In genomic region chr9:133992780-133993634, GRCh38 we compare ENCODE assay signal across 1 cellular context.
TF ChIP-seq lines count a peak whose summit lies in the region.

No MANE protein-coding gene starts in this region.

TF ChIP-seq in HepG2, 621 proteins besides CTCF, POLR2A, EP300 and RAD21 (continues in another document):
- TF ChIP-seq PHF8 (CRISPR knock-in tag; IDR thresholded peaks at IDR 0.05) (peak; percentile 81), ZEB1 (IDR thresholded peaks at IDR 0.05; ENCODE audit: insufficient replicate concordance, low read depth) (peak; percentile 77), DMTF1 (CRISPR knock-in tag; IDR thresholded peaks at IDR 0.05) (0 out of 2 replicates have a peak, but pooled peaks have one; percentile 50), ATF6 (CRISPR knock-in tag; conservative IDR thresholded peaks at IDR 0.05) (no peak), TGIF2 (CRISPR knock-in tag; IDR thresholded peaks at IDR 0.05) (peak; percentile 26; the same call in 1 of the 2 replicates), E2F2 (CRISPR knock-in tag; IDR thresholded peaks at IDR 0.05; ENCODE audit: borderline replicate concordance) (no peak), SMAD9 (CRISPR knock-in tag; IDR thresholded peaks at IDR 0.05) (peak; percentile 82; the same call in 1 of the 2 replicates), GLI4 (CRISPR knock-in tag; IDR thresholded peaks at IDR 0.05; ENCODE audit: borderline replicate concordance) (peak; percentile 79; the same call in 1 of the 2 replicates), THRA (CRISPR knock-in tag; IDR thresholded peaks at IDR 0.05; ENCODE audit: borderline replicate concordance) (0 out of 2 replicates have a peak, but pooled peaks have one; percentile 27), ZNF280B (CRISPR knock-in tag; IDR thresholded peaks at IDR 0.05; ENCODE audit: borderline replicate concordance) (peak; percentile 59; the same call in 1 of the 2 replicates), HOXA3 (CRISPR knock-in tag; IDR thresholded peaks at IDR 0.05) (peak; percentile 19; the same call in 1 of the 2 replicates), ARNT2 (CRISPR knock-in tag; IDR thresholded peaks at IDR 0.05; ENCODE audit: low read depth) (no peak), POGZ (CRISPR knock-in tag; IDR thresholded peaks at IDR 0.05) (0 out of 2 replicates have a peak, but pooled peaks have one; percentile 35), GFI1 (CRISPR knock-in tag; IDR thresholded peaks at IDR 0.05; ENCODE audit: borderline replicate concordance) (peak; percentile 69; the same call in 1 of the 2 replicates), MEF2D (CRISPR knock-in tag; IDR thresholded peaks at IDR 0.05) (0 out of 2 replicates have a peak, but pooled peaks have one; percentile 53), ZNF280D (CRISPR knock-in tag; IDR thresholded peaks at IDR 0.05) (no peak), SALL2 (CRISPR knock-in tag; IDR thresholded peaks at IDR 0.05) (peak; percentile 2; the same call in 1 of the 2 replicates), ZSCAN29 (CRISPR knock-in tag; conservative IDR thresholded peaks at IDR 0.05) (peak; percentile 58; the same call in 1 of the 2 replicates), ZNF281 (CRISPR knock-in tag; IDR thresholded peaks at IDR 0.05; ENCODE audit: borderline replicate concordance) (no peak), RBFOX2 (IDR thresholded peaks at IDR 0.05; ENCODE audit: low read depth, low read length) (peak; percentile 82), ZNF205 (CRISPR knock-in tag; IDR thresholded peaks at IDR 0.05) (0 out of 2 replicates have a peak, but pooled peaks have one; percentile 12), ZNF572 (CRISPR knock-in tag; IDR thresholded peaks at IDR 0.05) (peak; percentile 27; the same call in 1 of the 2 replicates), ZNF20 (CRISPR knock-in tag; IDR thresholded peaks at IDR 0.05) (no peak), PAXIP1 (CRISPR knock-in tag; conservative IDR thresholded peaks at IDR 0.05) (peak; percentile 35; the same call in 1 of the 2 replicates), ARNTL (CRISPR knock-in tag; IDR thresholded peaks at IDR 0.05) (0 out of 2 replicates have a peak, but pooled peaks have one; percentile 42), PAWR (CRISPR knock-in tag; IDR thresholded peaks at IDR 0.05; ENCODE audit: borderline replicate concordance) (0 out of 2 replicates have a peak, but pooled peaks have one; percentile 27), ZNF350 (CRISPR knock-in tag; IDR thresholded peaks at IDR 0.05; ENCODE audit: borderline replicate concordance, low read depth) (peak; percentile 61), ETV5 (CRISPR knock-in tag; IDR thresholded peaks at IDR 0.05; ENCODE audit: borderline replicate concordance) (peak; percentile 85), HMG20A (CRISPR knock-in tag; IDR thresholded peaks at IDR 0.05; ENCODE audit: borderline replicate concordance) (no peak), NPAS2 (CRISPR knock-in tag; IDR thresholded peaks at IDR 0.05; ENCODE audit: borderline replicate concordance) (0 out of 2 replicates have a peak, but pooled peaks have one; percentile 48), HIC2 (CRISPR knock-in tag; IDR thresholded peaks at IDR 0.05; ENCODE audit: low read depth) (0 out of 2 replicates have a peak, but pooled peaks have one; percentile 38), TFDP2 (CRISPR knock-in tag; IDR thresholded peaks at IDR 0.05) (peak; percentile 19; the same call in 1 of the 2 replicates), ZNF543 (CRISPR knock-in tag; IDR thresholded peaks at IDR 0.05) (0 out of 2 replicates have a peak, but pooled peaks have one; percentile 46)
